In genomic region chr9:83362341-83362995, GRCh38 we compare ENCODE assay signal across 27 cellular contexts.
"Had no signal": no experiment of that assay in that cellular context is flagged by ENCODE, and none has a peak within 500 bp of the region (broad histone marks: within the 10 kb centered on the region; RNA-seq: fewer than 3 reads in every experiment).

No MANE protein-coding gene starts in this region.

- H3K36me3 Mint-ChIP-seq: mesothelial cell of epicardium; stimulated activated memory B cell treated with anti-CD40 and anti-IgM and Interleukin-4, amounts not matched to agents 10 μg/mL and 1 μg/mL and 100 μg/mL, for 72 hours; type B pancreatic cell had no signal

- H3K27me3 ChIP-seq: gastrocnemius medialis, ovary, spleen, testis, tibial artery had no signal

- H3K9me3 ChIP-seq: gastrocnemius medialis, ovary, psoas muscle, spleen, testis had no signal

- H3K4me1 ChIP-seq: gastrocnemius medialis, psoas muscle, spleen, testis had no signal

- H3K36me3 ChIP-seq: gastrocnemius medialis, ovary, tibial artery had no signal

- H3K9me3 Mint-ChIP-seq: nephron, type B pancreatic cell had no signal

- H3K4me3 ChIP-seq: coronary artery, gastrocnemius medialis, lung, ovary, psoas muscle, skin epidermis, spleen, testis, tibial artery had no signal

- DNase-seq: foreskin fibroblast; gastrocnemius medialis; head of caudate nucleus; kidney; naive thymus-derived CD4-positive, alpha-beta T cell; occipital lobe; ovary; posterior cingulate gyrus; psoas muscle; right cardiac atrium; spleen; stimulated activated CD4-positive, alpha-beta T cell treated with anti-CD3 and anti-CD28 coated beads, Interleukin-4, amount 100 ng/mL, for 4 hours; stimulated activated naive CD8-positive, alpha-beta T cell treated with anti-CD3 and anti-CD28 coated beads, Interleukin-15, Interleukin-2, amounts not matched to agents 100 U/mL and 50 U/mL, for 24 hours; substantia nigra; testis; tibial artery had no signal

- H3K4me1 Mint-ChIP-seq: memory B cell; naive thymus-derived CD4-positive, alpha-beta T cell; nephron; stimulated activated memory B cell treated with anti-CD40 and anti-IgM and Interleukin-4, amounts not matched to agents 10 μg/mL and 1 μg/mL and 100 μg/mL, for 72 hours had no signal

- H3K4me3 Mint-ChIP-seq: memory B cell; mesothelial cell of epicardium; naive thymus-derived CD4-positive, alpha-beta T cell; nephron; stimulated activated memory B cell treated with anti-CD40 and anti-IgM and Interleukin-4, amounts not matched to agents 10 μg/mL and 1 μg/mL and 100 μg/mL, for 72 hours; type B pancreatic cell had no signal

- H3K27me3 Mint-ChIP-seq: naive thymus-derived CD4-positive, alpha-beta T cell; stimulated activated memory B cell treated with anti-CD40 and anti-IgM and Interleukin-4, amounts not matched to agents 10 μg/mL and 1 μg/mL and 100 μg/mL, for 72 hours; type B pancreatic cell had no signal

- H3K27ac ChIP-seq: coronary artery, epithelial cell of prostate, gastrocnemius medialis, ovary, psoas muscle, skin epidermis, spleen, testis, tibial artery had no signal

- H3K27ac Mint-ChIP-seq: memory B cell; mesothelial cell of epicardium; naive thymus-derived CD4-positive, alpha-beta T cell; nephron; stimulated activated memory B cell treated with anti-CD40 and anti-IgM and Interleukin-4, amounts not matched to agents 10 μg/mL and 1 μg/mL and 100 μg/mL, for 72 hours; type B pancreatic cell had no signal

- ATAC-seq: esophagus mucosa; gastrocnemius medialis; left lobe of liver; naive thymus-derived CD4-positive, alpha-beta T cell; psoas muscle; right cardiac atrium; stimulated activated memory B cell treated with anti-CD40 and anti-IgM and Interleukin-4, amounts not matched to agents 10 μg/mL and 1 μg/mL and 100 μg/mL, for 72 hours; stimulated activated naive CD8-positive, alpha-beta T cell treated with anti-CD3 and anti-CD28 coated beads, Interleukin-15, Interleukin-2, amounts not matched to agents 100 U/mL and 50 U/mL, for 24 hours had no signal
